8 cellular contexts compared by ENCODE assay signal in the genomic region with DNA sequence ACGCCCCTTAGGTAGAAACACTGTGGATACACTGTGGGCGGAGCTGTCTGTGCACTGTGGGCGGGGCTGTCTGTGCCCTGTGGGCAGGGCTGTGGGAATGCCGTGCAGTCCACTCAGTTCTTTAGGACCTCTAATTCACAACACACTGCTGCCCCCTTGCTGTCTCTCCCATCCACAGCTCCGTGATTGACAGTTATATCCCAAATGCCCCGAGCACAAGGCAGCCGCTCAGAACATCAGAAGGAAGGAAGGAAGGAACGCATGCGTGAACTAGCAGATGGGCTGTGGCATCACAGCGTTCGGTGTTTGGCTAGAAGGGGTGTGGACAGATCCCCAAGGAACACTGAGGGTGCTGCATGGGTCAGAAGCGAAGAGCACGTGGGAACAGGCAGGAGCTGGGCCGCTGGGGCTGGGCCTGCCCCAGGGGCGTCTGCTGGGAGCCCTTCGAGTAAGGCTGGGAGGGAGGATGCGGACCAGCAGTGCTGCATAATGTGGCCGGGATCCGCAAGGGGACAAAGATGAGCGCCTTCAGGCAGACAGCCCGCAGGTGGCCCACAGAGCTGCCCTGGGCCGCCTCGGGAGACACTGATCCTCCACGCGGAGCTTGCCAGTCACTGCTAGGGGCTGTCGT. TPM values are rescaled to one million over a fixed set of nuclear protein-coding genes. Genes with fewer than 3 reads are reported as not detected.
DNase-seq lines count a peak whose midpoint lies in the region; ATAC-seq and TF ChIP-seq lines count a peak whose summit lies in the region.

No MANE protein-coding gene starts in this region.

- no peaks in the 10 kb centered on the region for H3K27me3 Mint-ChIP-seq in stimulated activated memory B cell treated with anti-CD40 and anti-IgM and Interleukin-4, amounts not matched to agents 10 μg/mL and 1 μg/mL and 100 μg/mL, for 72 hours

- H3K4me1 Mint-ChIP-seq in stimulated activated memory B cell treated with anti-CD40 and anti-IgM and Interleukin-4, amounts not matched to agents 10 μg/mL and 1 μg/mL and 100 μg/mL, for 72 hours, result peaks cover 10% of the 10 kb centered on the region

- H3K36me3 Mint-ChIP-seq in stimulated activated memory B cell treated with anti-CD40 and anti-IgM and Interleukin-4, amounts not matched to agents 10 μg/mL and 1 μg/mL and 100 μg/mL, for 72 hours, result peaks cover 79% of the 10 kb centered on the region

- TF ChIP-seq CTCF in retinal pigment epithelial cell (conservative IDR thresholded peaks at IDR 0.05; ENCODE audit: low read depth, low read length) (peak; percentile 57), GM13976 (IDR thresholded peaks at IDR 0.05; ENCODE audit: borderline replicate concordance, control extremely low read depth, extremely low read depth, insufficient read depth, missing control alignments) (no peak)

- H3K9me3 Mint-ChIP-seq in stimulated activated memory B cell treated with anti-CD40 and anti-IgM and Interleukin-4, amounts not matched to agents 10 μg/mL and 1 μg/mL and 100 μg/mL, for 72 hours, result no peaks in the 10 kb centered on the region

- in situ Hi-C loops in GM13976 (cut with MboI; ENCODE audit: low sequenced_read_pairs, unreplicated experiment), result no loop called here

- no peak overlapping the region for H3K4me3 ChIP-seq in retinal pigment epithelial cell (ENCODE audit: low read length)

- DNase-seq in AG20443 (ENCODE audit: low spot score), result peak; percentile 62
- peak; percentile 37 for DNase-seq in HCEC 1CT
- DNase-seq in SK-N-DZ (ENCODE audit: low spot score), result peak; percentile 79
- DNase-seq in foreskin melanocyte, result peak; percentile 87
- peak; percentile 37 for DNase-seq in retinal pigment epithelial cell (ENCODE audit: low read depth)
- no peak for DNase-seq in C1 segment of cervical spinal cord (lab: John Stamatoyannopoulos, UW)
- no peak for DNase-seq in GM13976 (ENCODE audit: low spot score)

- H3K4me3 Mint-ChIP-seq in stimulated activated memory B cell treated with anti-CD40 and anti-IgM and Interleukin-4, amounts not matched to agents 10 μg/mL and 1 μg/mL and 100 μg/mL, for 72 hours, result no peak overlapping the region

- no peak for ATAC-seq in stimulated activated memory B cell treated with anti-CD40 and anti-IgM and Interleukin-4, amounts not matched to agents 10 μg/mL and 1 μg/mL and 100 μg/mL, for 72 hours

- no peak overlapping the region for H3K27ac Mint-ChIP-seq in stimulated activated memory B cell treated with anti-CD40 and anti-IgM and Interleukin-4, amounts not matched to agents 10 μg/mL and 1 μg/mL and 100 μg/mL, for 72 hours

RNA-seq across cellular contexts. Expression of a gene that starts 29.8 kb away (rescaled TPM):
- polyA plus RNA-seq in SK-N-DZ (2014; cell fraction: cytosol; rRNA removed), result 10.2 and 10.7 TPM in 2 replicates
- 8.0 and 12.6 TPM in 2 replicates for polyA plus RNA-seq in SK-N-DZ (2014; cell fraction: nucleus; rRNA removed)

RNA-seq across cellular contexts. Expression of a gene that starts 29.8 kb away (rescaled TPM):
- 12.6 and 14.7 TPM in 2 replicates for polyA plus RNA-seq in SK-N-DZ (2014; cell fraction: cytosol; rRNA removed)
- polyA plus RNA-seq in SK-N-DZ (2014; cell fraction: nucleus; rRNA removed), result 26.7 and 31.3 TPM in 2 replicates

Comparison
In these comparisons a context has a peak if more than half of its experiments do, and no peak if none do; other contexts are left out.
1. DNase-seq: peak in AG20443 (single experiment), HCEC 1CT (single experiment), SK-N-DZ (single experiment), foreskin melanocyte (single experiment) and retinal pigment epithelial cell (single experiment); none in C1 segment of cervical spinal cord (0 of 14) and GM13976 (single experiment).